Comparison of ENCODE assay signal across 8 cellular contexts in genomic region chr11:72793452-72794367, GRCh38.
DNase-seq lines count a peak whose midpoint lies in the region; ATAC-seq and FAIRE-seq lines count a peak whose summit lies in the region.

STARD10 (minus strand) TSS chr11:72794047; CDS start chr11:72781181, 12,866 bp downstream.

- ATAC-seq in GM19025 (IDR thresholded peaks at IDR 0.05; ENCODE audit: low read depth, unreplicated experiment) (peak; percentile 89), HG03342 (IDR thresholded peaks at IDR 0.05; ENCODE audit: unreplicated experiment) (peak; percentile 91)

- peak; percentile 100 for DNase-seq in AG20443 (ENCODE audit: low spot score)
- DNase-seq in NCI-H446 (lab: John Stamatoyannopoulos, UW) = peak; percentile 94 to 98
- peak; percentile 91 for DNase-seq in activated CD4-positive, CD25-positive, alpha-beta regulatory T cell treated with anti-CD3 and anti-CD28 coated beads, Interleukin-2, amount 50 U/mL, for 16 hours (ENCODE audit: low read depth, low spot score)
- peak; percentile 99 for DNase-seq in cerebellar cortex (ENCODE audit: low spot score)
- peak; percentile 85 to 92 (median 87) for DNase-seq in stimulated activated CD4-positive, alpha-beta T cell treated with anti-CD3 and anti-CD28 coated beads, Interleukin-12 subunit alpha, Interleukin-12 subunit beta, amount 100 ng/mL, for 48 hours (ENCODE audit: low read depth in 2 of 3, low spot score in 1 of 3)

- peak; percentile 89 for FAIRE-seq in islet of Langerhans (lab: Jason Lieb, UNC)

Comparison
In these comparisons a context has a peak if more than half of its experiments do, and no peak if none do; other contexts are left out.
1. Peak in every context shown above with its lines: DNase-seq and ATAC-seq.